ENCODE assay signal across 8 cellular contexts in the genomic region with DNA sequence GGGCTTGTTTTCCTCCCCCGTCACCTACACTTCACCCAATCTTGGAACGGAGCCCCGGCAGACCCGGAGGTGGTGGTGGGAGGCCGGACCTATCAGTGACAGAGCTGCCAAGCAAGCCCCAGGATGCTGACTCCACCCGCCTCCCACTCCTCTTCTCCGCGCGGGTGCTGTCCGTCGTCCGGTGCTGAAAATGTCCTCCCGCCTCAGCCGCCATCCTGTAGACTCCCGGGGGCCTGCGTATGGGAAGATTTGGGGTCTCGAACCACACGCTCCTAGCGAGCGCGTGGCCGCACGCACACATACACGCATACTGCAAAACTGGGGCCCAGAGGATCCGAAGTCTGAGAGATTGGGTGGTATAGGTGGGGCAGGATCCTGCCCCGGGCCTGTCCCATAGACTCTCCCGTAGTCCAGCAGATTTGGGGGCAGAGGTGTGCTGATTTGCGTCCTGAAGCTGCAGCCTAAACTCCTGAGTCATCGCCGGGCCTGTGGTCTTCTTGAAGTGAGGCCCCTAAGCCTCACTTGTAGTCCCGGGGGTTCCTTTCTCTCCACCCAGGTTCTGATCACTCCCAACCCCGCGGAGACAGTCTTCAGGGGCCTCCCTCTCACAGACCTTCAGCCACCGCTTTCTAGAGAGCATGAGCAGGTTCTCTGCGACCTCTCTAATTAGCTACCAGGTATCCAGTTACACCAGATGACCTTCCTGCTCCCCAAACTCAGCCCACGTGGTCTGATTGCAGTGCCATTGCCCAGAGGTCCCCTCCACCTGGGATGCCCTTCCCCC. TPM values are rescaled to one million over a fixed set of nuclear protein-coding genes. Genes with fewer than 3 reads are reported as not detected.
DNase-seq lines count a peak whose midpoint lies in the region; TF ChIP-seq lines count a peak whose summit lies in the region.

No MANE protein-coding gene starts in this region.

- peak overlapping the region; percentile 74 for H3K9ac ChIP-seq in HUES48 (ENCODE audit: low read depth, low read length)

- DNase-seq in CD8-positive, alpha-beta memory T cell, result peak in 3 of 5 donors; percentile 63 to 86 (median 70)
- DNase-seq in GM20000 (ENCODE audit: low spot score), result peak; percentile 94
- DNase-seq in WERI-Rb-1, result no peak
- peak; percentile 53 for DNase-seq in medulla oblongata (ENCODE audit: extremely low spot score)
- DNase-seq in stimulated activated CD8-positive, alpha-beta memory T cell treated with anti-CD3 and anti-CD28 coated beads, Interleukin-15, amount 100 ng/mL, for 24 hours (ENCODE audit: low read depth), result peak; percentile 59
- DNase-seq in cerebellar cortex (ENCODE audit: low spot score), result no peak

- H3K4me1 ChIP-seq in CD8-positive, alpha-beta memory T cell (ENCODE audit: insufficient read depth, low read length), result peaks cover 28% of the 10 kb centered on the region
- peaks cover 5% of the 10 kb centered on the region; the same call in 1 of the 2 replicates for H3K4me1 ChIP-seq in HUES48 (ENCODE audit: control insufficient read depth, insufficient read depth, low read length)

- CTCF ChIA-PET in CD8-positive, alpha-beta memory T cell (lab: Charles Lee), result interaction anchor here (0.8 to 5.3 kb wide), 9 partner anchors 7 to 405 kb away, joined by 3 to 39 read pairs (median 3); partner anchors contain the start of gene MRPL11

- no peaks in the 10 kb centered on the region for H3K36me3 ChIP-seq in CD8-positive, alpha-beta memory T cell (ENCODE audit: insufficient read depth, low read length)
- H3K36me3 ChIP-seq in HUES48 (ENCODE audit: control insufficient read depth, insufficient read depth, low read length) (peaks cover 9% of the 10 kb centered on the region), WERI-Rb-1 (peaks cover 18% of the 10 kb centered on the region)

- H3K36me3 Mint-ChIP-seq in CD8-positive, alpha-beta memory T cell, result peaks cover 0 to 7% (median 4%) of the 10 kb centered on the region in 3 donors
- H3K36me3 Mint-ChIP-seq in dendritic cell treated with granulocyte-macrophage colony-stimulating factor and Interleukin-4, amounts not matched to agents 40 ng/mL and 50 ng/mL, for 4 days (ENCODE audit: low read depth), result peaks cover 30% of the 10 kb centered on the region

- H3K27me3 ChIP-seq in CD8-positive, alpha-beta memory T cell (ENCODE audit: insufficient read depth, low read length, poor library complexity, severe bottlenecking), result peaks cover 15% of the 10 kb centered on the region
- H3K27me3 ChIP-seq in HUES48 (ENCODE audit: control insufficient read depth, insufficient read depth, low read length) (peaks cover 35% of the 10 kb centered on the region), WERI-Rb-1 (ENCODE audit: insufficient read depth, low read depth, severe bottlenecking) (no peaks in the 10 kb centered on the region)

- TF ChIP-seq CTCF in GM20000 (IDR thresholded peaks at IDR 0.05; ENCODE audit: extremely low read depth, missing control alignments), result no peak
- no peak for TF ChIP-seq CTCF in WERI-Rb-1 (IDR thresholded peaks at IDR 0.05; ENCODE audit: low read depth, low read length)

- H3K27me3 Mint-ChIP-seq in CD8-positive, alpha-beta memory T cell, result peaks cover 11 to 20% of the 10 kb centered on the region in 2 donors
- peaks cover 43% of the 10 kb centered on the region for H3K27me3 Mint-ChIP-seq in dendritic cell treated with granulocyte-macrophage colony-stimulating factor and Interleukin-4, amounts not matched to agents 40 ng/mL and 50 ng/mL, for 4 days

- peak overlapping the region; percentile 73 for H3K4me3 ChIP-seq in CD8-positive, alpha-beta memory T cell (ENCODE audit: low read length)
- H3K4me3 ChIP-seq in HUES48 (ENCODE audit: low read depth, low read length) (peak overlapping the region; percentile 83), WERI-Rb-1 (ENCODE audit: low read depth, low read length) (peak overlapping the region; percentile 61)

- no peaks in the 10 kb centered on the region for H3K9me3 Mint-ChIP-seq in CD8-positive, alpha-beta memory T cell
- H3K9me3 Mint-ChIP-seq in dendritic cell treated with granulocyte-macrophage colony-stimulating factor and Interleukin-4, amounts not matched to agents 40 ng/mL and 50 ng/mL, for 4 days, result no peaks in the 10 kb centered on the region

- peak overlapping the region; percentile 93 for H3K27ac ChIP-seq in CD8-positive, alpha-beta memory T cell (ENCODE audit: low read depth, low read length)
- H3K27ac ChIP-seq in HUES48 (ENCODE audit: low read depth, low read length), result peak overlapping the region; percentile 88
- H3K27ac ChIP-seq in WERI-Rb-1, result peak overlapping the region; percentile 71

- peak overlapping the region; percentile 81 to 97 (median 90) for H3K27ac Mint-ChIP-seq in CD8-positive, alpha-beta memory T cell
- H3K27ac Mint-ChIP-seq in dendritic cell treated with granulocyte-macrophage colony-stimulating factor and Interleukin-4, amounts not matched to agents 40 ng/mL and 50 ng/mL, for 4 days, result peak overlapping the region; percentile 80

- H3K9me3 ChIP-seq in CD8-positive, alpha-beta memory T cell (ENCODE audit: low read length), result no peaks in the 10 kb centered on the region
- H3K9me3 ChIP-seq in HUES48 (ENCODE audit: control insufficient read depth, insufficient read depth, low read length) (no peaks in the 10 kb centered on the region), WERI-Rb-1 (ENCODE audit: severe bottlenecking) (no peaks in the 10 kb centered on the region)

- peak overlapping the region; percentile 84 to 96 (median 87) for H3K4me3 Mint-ChIP-seq in CD8-positive, alpha-beta memory T cell
- peak overlapping the region; percentile 85 for H3K4me3 Mint-ChIP-seq in dendritic cell treated with granulocyte-macrophage colony-stimulating factor and Interleukin-4, amounts not matched to agents 40 ng/mL and 50 ng/mL, for 4 days

- POLR2A ChIA-PET in CD8-positive, alpha-beta memory T cell (lab: Charles Lee), result interaction anchor here (0.6 to 1.8 kb wide), 18 partner anchors 9 to 669 kb away, joined by 3 to 19 read pairs (median 4); partner anchors contain the start of genes B4GAT1, NPAS4, RAB1B and RBM4

- H3K4me1 Mint-ChIP-seq in CD8-positive, alpha-beta memory T cell, result peaks cover 27 to 47% (median 35%) of the 10 kb centered on the region in 3 donors
- peaks cover 44% of the 10 kb centered on the region for H3K4me1 Mint-ChIP-seq in dendritic cell treated with granulocyte-macrophage colony-stimulating factor and Interleukin-4, amounts not matched to agents 40 ng/mL and 50 ng/mL, for 4 days (ENCODE audit: low read depth)

- intact Hi-C loops in dendritic cell treated with granulocyte-macrophage colony-stimulating factor and Interleukin-4, amounts not matched to agents 40 ng/mL and 50 ng/mL, for 4 days (cut with micrococcal nuclease), result no loop called here

RNA-seq across cellular contexts. Expression of gene YIF1A, which starts 0.8 kb away (rescaled TPM):
- 10 to 100 TPM; 96.5 to 97.3 TPM for total RNA-seq in CD8-positive, alpha-beta memory T cell
- 61.7 TPM for polyA plus RNA-seq in CD8-positive, alpha-beta memory T cell

RNA-seq across cellular contexts. Expression of gene TMEM151A, which starts 2.0 kb away (rescaled TPM):
- not detected for total RNA-seq in CD8-positive, alpha-beta memory T cell
- polyA plus RNA-seq in CD8-positive, alpha-beta memory T cell, result not detected

RNA-seq across cellular contexts. Expression of gene CNIH2, which starts 11.8 kb away (rescaled TPM):
- 1 to 10 TPM; 2.7 to 2.8 TPM for total RNA-seq in CD8-positive, alpha-beta memory T cell
- not detected for polyA plus RNA-seq in CD8-positive, alpha-beta memory T cell

RNA-seq across cellular contexts. Expression of gene RAB1B, which starts 21.3 kb away (rescaled TPM):
- 100 to 1,000 TPM; 119 to 125 TPM for total RNA-seq in CD8-positive, alpha-beta memory T cell
- 18.6 TPM for polyA plus RNA-seq in CD8-positive, alpha-beta memory T cell

RNA-seq across cellular contexts. Expression of gene CD248, which starts 27.1 kb away (rescaled TPM):
- 1 to 10 TPM; 2.9 to 3.1 TPM for total RNA-seq in CD8-positive, alpha-beta memory T cell
- 18.9 TPM for polyA plus RNA-seq in CD8-positive, alpha-beta memory T cell

Comparison
In these comparisons a context has a peak if more than half of its experiments do, and no peak if none do; other contexts are left out.
1. DNase-seq: peak in CD8-positive, alpha-beta memory T cell (3 of 5), GM20000 (single experiment), medulla oblongata (single experiment) and stimulated activated CD8-positive, alpha-beta memory T cell treated with anti-CD3 and anti-CD28 coated beads, Interleukin-15, amount 100 ng/mL, for 24 hours (single experiment); none in WERI-Rb-1 (single experiment) and cerebellar cortex (single experiment).
2. Peak in every context shown above with its lines, with median percentiles within 50 percentile points of each other: H3K27ac ChIP-seq and H3K4me3 ChIP-seq.